In the genomic region with DNA sequence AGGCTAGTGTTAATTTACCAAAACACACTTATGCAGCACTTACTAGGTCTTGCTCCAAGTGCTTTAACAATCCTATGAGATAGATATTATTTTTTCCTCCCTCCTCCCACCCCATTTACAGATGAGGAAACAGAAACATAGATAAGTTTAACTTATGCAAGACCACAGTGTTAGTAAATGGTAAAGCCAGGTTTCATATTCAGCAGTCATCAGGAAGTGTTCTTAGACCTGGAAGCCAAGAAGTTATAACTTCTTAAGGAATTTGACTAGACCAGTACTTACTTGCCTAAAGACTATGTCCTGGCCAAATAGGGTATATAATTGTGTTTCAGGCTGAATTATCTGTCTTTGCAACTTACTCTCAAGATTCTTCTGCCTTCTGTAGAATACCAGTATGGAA, we compare ENCODE assay signal across 12 cellular contexts. TPM values are rescaled to one million over a fixed set of nuclear protein-coding genes. Genes with fewer than 3 reads are reported as not detected.
DNase-seq lines count a peak whose midpoint lies in the region; ATAC-seq, FAIRE-seq and TF ChIP-seq lines count a peak whose summit lies in the region.
"Had no signal": no experiment of that assay in that cellular context is flagged by ENCODE, and none has a peak within 500 bp of the region (broad histone marks: within the 10 kb centered on the region; RNA-seq: fewer than 3 reads in every experiment).

No MANE protein-coding gene starts in this region.

- in situ Hi-C loops in gastrocnemius medialis (cut with MboI; ENCODE audit: low sequenced_read_pairs in 4 of 4): no loop called here

- H3K9me3 Mint-ChIP-seq in activated naive CD4-positive, alpha-beta T cell treated with anti-CD3 and anti-CD28 coated beads, Interleukin-2, amount 10 ng/mL, durations not matched to agents 7 days and 5 days: no peaks in the 10 kb centered on the region
- peaks cover 1% of the 10 kb centered on the region for H3K9me3 Mint-ChIP-seq in activated naive CD4-positive, alpha-beta T cell treated with anti-CD3 and anti-CD28 coated beads for 36 hours
- no peaks in the 10 kb centered on the region for H3K9me3 Mint-ChIP-seq in activated naive CD8-positive, alpha-beta T cell treated with anti-CD3 and anti-CD28 coated beads for 36 hours

- intact Hi-C loops in activated naive CD4-positive, alpha-beta T cell treated with anti-CD3 and anti-CD28 coated beads for 36 hours (cut with micrococcal nuclease): loop anchor here (1.0 kb wide), 1 partner anchor 8 kb away; no protein-coding TSS in a partner anchor
- intact Hi-C loops in gastrocnemius medialis (cut with DNase I; ENCODE audit: low total_unique reads): no loop called here

- no peak for FAIRE-seq in small intestine (lab: Jason Lieb, UNC)
- FAIRE-seq in urothelium cell line (lab: Jason Lieb, UNC): no peak

- H3K27ac ChIP-seq in small intestine (ENCODE audit: low read depth in 1 of 2, low read length in 1 of 2) (no peak overlapping the region), gastrocnemius medialis (no peak overlapping the region)
- H3K27ac ChIP-seq: sigmoid colon had no signal

- no peak for TF ChIP-seq CTCF in gastrocnemius medialis (IDR thresholded peaks at IDR 0.05 in 4 of 5, conservative IDR thresholded peaks at IDR 0.05 in 1 of 5)

- no peak overlapping the region for H3K4me3 Mint-ChIP-seq in activated naive CD4-positive, alpha-beta T cell treated with anti-CD3 and anti-CD28 coated beads, Interleukin-2, amount 10 ng/mL, durations not matched to agents 7 days and 5 days
- no peak overlapping the region for H3K4me3 Mint-ChIP-seq in activated naive CD4-positive, alpha-beta T cell treated with anti-CD3 and anti-CD28 coated beads for 36 hours
- H3K4me3 Mint-ChIP-seq in activated naive CD8-positive, alpha-beta T cell treated with anti-CD3 and anti-CD28 coated beads for 36 hours: no peak overlapping the region

- ATAC-seq in HG03460 (IDR thresholded peaks at IDR 0.05; ENCODE audit: unreplicated experiment) (peak; percentile 42), HG03469 (IDR thresholded peaks at IDR 0.05; ENCODE audit: unreplicated experiment) (no peak), gastrocnemius medialis (no peak)

- H3K36me3 Mint-ChIP-seq in activated naive CD4-positive, alpha-beta T cell treated with anti-CD3 and anti-CD28 coated beads, Interleukin-2, amount 10 ng/mL, durations not matched to agents 7 days and 5 days: peaks cover 22% of the 10 kb centered on the region
- peaks cover 3% of the 10 kb centered on the region for H3K36me3 Mint-ChIP-seq in activated naive CD4-positive, alpha-beta T cell treated with anti-CD3 and anti-CD28 coated beads for 36 hours (ENCODE audit: low read depth)
- H3K36me3 Mint-ChIP-seq in activated naive CD8-positive, alpha-beta T cell treated with anti-CD3 and anti-CD28 coated beads for 36 hours: peaks cover 7% of the 10 kb centered on the region

- H3K4me1 ChIP-seq in small intestine (ENCODE audit: control insufficient read depth in 2 of 2, insufficient read depth in 1 of 2, low read depth in 1 of 2, low read length in 1 of 2): peaks cover 10 to 12% of the 10 kb centered on the region in 2 donors
- peaks cover 42 to 43% of the 10 kb centered on the region in 2 donors for H3K4me1 ChIP-seq in gastrocnemius medialis

- CTCF ChIA-PET in activated naive CD4-positive, alpha-beta T cell treated with anti-CD3 and anti-CD28 coated beads, Interleukin-2, amount 10 ng/mL, durations not matched to agents 7 days and 5 days (lab: Charles Lee): no interaction called here
- CTCF ChIA-PET in activated naive CD4-positive, alpha-beta T cell treated with anti-CD3 and anti-CD28 coated beads for 36 hours (lab: Charles Lee): interaction anchor here (0.7 to 1.2 kb wide), 2 partner anchors 21 to 76 kb away, joined by 3 to 5 read pairs; no protein-coding TSS in a partner anchor

- H3K9me3 ChIP-seq in small intestine (ENCODE audit: control insufficient read depth, low read depth) (no peaks in the 10 kb centered on the region), gastrocnemius medialis (no peaks in the 10 kb centered on the region)
- H3K9me3 ChIP-seq: sigmoid colon, stomach had no signal

- no peak for DNase-seq in activated naive CD4-positive, alpha-beta T cell treated with anti-CD3 and anti-CD28 coated beads, Interleukin-2, amount 10 ng/mL, durations not matched to agents 7 days and 5 days
- no peak for DNase-seq in activated naive CD4-positive, alpha-beta T cell treated with anti-CD3 and anti-CD28 coated beads for 36 hours
- no peak for DNase-seq in activated naive CD8-positive, alpha-beta T cell treated with anti-CD3 and anti-CD28 coated beads for 36 hours
- DNase-seq in small intestine: peak; percentile 34
- DNase-seq in urothelium cell line (ENCODE audit: low spot score): no peak
- DNase-seq in gastrocnemius medialis: no peak
- DNase-seq: activated CD4-positive, alpha-beta T cell treated with anti-CD3 and anti-CD28 coated beads for 4 hours; NCI-H82; sigmoid colon; stomach had no signal

- H3K4me3 ChIP-seq in small intestine (ENCODE audit: low read depth in 1 of 2, low read length in 2 of 2): no peak overlapping the region
- no peak overlapping the region for H3K4me3 ChIP-seq in gastrocnemius medialis
- H3K4me3 ChIP-seq: sigmoid colon, stomach had no signal

- H3K27me3 ChIP-seq in small intestine (ENCODE audit: control insufficient read depth in 2 of 2, insufficient read depth in 2 of 2, low read length in 2 of 2) (no peaks in the 10 kb centered on the region), gastrocnemius medialis (no peaks in the 10 kb centered on the region)
- H3K27me3 ChIP-seq: sigmoid colon, stomach had no signal

- peaks cover 65% of the 10 kb centered on the region for H3K4me1 Mint-ChIP-seq in activated naive CD4-positive, alpha-beta T cell treated with anti-CD3 and anti-CD28 coated beads, Interleukin-2, amount 10 ng/mL, durations not matched to agents 7 days and 5 days
- H3K4me1 Mint-ChIP-seq in activated naive CD4-positive, alpha-beta T cell treated with anti-CD3 and anti-CD28 coated beads for 36 hours (ENCODE audit: low read depth): peaks cover 48% of the 10 kb centered on the region
- H3K4me1 Mint-ChIP-seq in activated naive CD8-positive, alpha-beta T cell treated with anti-CD3 and anti-CD28 coated beads for 36 hours: peaks cover 54% of the 10 kb centered on the region

- no peak for TF ChIP-seq POLR2A in gastrocnemius medialis (IDR thresholded peaks at IDR 0.05)

- H3K36me3 ChIP-seq in small intestine (ENCODE audit: control insufficient read depth in 2 of 2, insufficient read depth in 2 of 2, low read length in 2 of 2) (no peaks in the 10 kb centered on the region), gastrocnemius medialis (no peaks in the 10 kb centered on the region)
- H3K36me3 ChIP-seq: sigmoid colon, stomach had no signal

- H3K27ac Mint-ChIP-seq in activated naive CD4-positive, alpha-beta T cell treated with anti-CD3 and anti-CD28 coated beads, Interleukin-2, amount 10 ng/mL, durations not matched to agents 7 days and 5 days: peak overlapping the region; percentile 20
- no peak overlapping the region for H3K27ac Mint-ChIP-seq in activated naive CD4-positive, alpha-beta T cell treated with anti-CD3 and anti-CD28 coated beads for 36 hours
- peak overlapping the region; percentile 46 for H3K27ac Mint-ChIP-seq in activated naive CD8-positive, alpha-beta T cell treated with anti-CD3 and anti-CD28 coated beads for 36 hours

- no peaks in the 10 kb centered on the region for H3K27me3 Mint-ChIP-seq in activated naive CD4-positive, alpha-beta T cell treated with anti-CD3 and anti-CD28 coated beads, Interleukin-2, amount 10 ng/mL, durations not matched to agents 7 days and 5 days
- no peaks in the 10 kb centered on the region for H3K27me3 Mint-ChIP-seq in activated naive CD4-positive, alpha-beta T cell treated with anti-CD3 and anti-CD28 coated beads for 36 hours (ENCODE audit: low read depth)
- H3K27me3 Mint-ChIP-seq in activated naive CD8-positive, alpha-beta T cell treated with anti-CD3 and anti-CD28 coated beads for 36 hours: no peaks in the 10 kb centered on the region

RNA-seq across cellular contexts. Expression of gene ABHD17B, which starts 15.9 kb away (rescaled TPM):
- total RNA-seq in activated naive CD4-positive, alpha-beta T cell treated with anti-CD3 and anti-CD28 coated beads for 36 hours: 10 to 100 TPM; 10.2 to 11.1 TPM
- total RNA-seq in activated naive CD8-positive, alpha-beta T cell treated with anti-CD3 and anti-CD28 coated beads for 36 hours: 10 to 100 TPM; 14.8 to 15.5 TPM
- 10 to 100 TPM; 12.5 to 28.0 (median 21.9) TPM for polyA plus RNA-seq in small intestine
- 10 to 100 TPM; 20.7 to 35.0 (median 27.0) TPM for total RNA-seq in gastrocnemius medialis

RNA-seq across cellular contexts. Expression of gene C9orf85, which starts 16.3 kb away (rescaled TPM):
- total RNA-seq in activated naive CD4-positive, alpha-beta T cell treated with anti-CD3 and anti-CD28 coated beads for 36 hours: 1 to 10 TPM; 6.2 to 6.7 TPM
- total RNA-seq in activated naive CD8-positive, alpha-beta T cell treated with anti-CD3 and anti-CD28 coated beads for 36 hours: 10 to 100 TPM; 13.1 to 13.2 TPM
- 10 to 100 TPM; 14.1 to 35.7 (median 22.1) TPM for polyA plus RNA-seq in small intestine
- 1 to 10 TPM; 1.7 to 9.6 (median 6.3) TPM for total RNA-seq in gastrocnemius medialis
